9 cellular contexts compared by ENCODE assay signal in genomic region chr11:69444381-69445130, GRCh38. TPM values are rescaled to one million over a fixed set of nuclear protein-coding genes. Genes with fewer than 3 reads are reported as not detected.
DNase-seq lines count a peak whose midpoint lies in the region; ATAC-seq, FAIRE-seq and TF ChIP-seq lines count a peak whose summit lies in the region.
"Had no signal": no experiment of that assay in that cellular context is flagged by ENCODE, and none has a peak within 500 bp of the region (broad histone marks: within the 10 kb centered on the region; RNA-seq: fewer than 3 reads in every experiment).

No MANE protein-coding gene starts in this region.

- H3K27ac Mint-ChIP-seq in progenitor cell of endocrine pancreas = peak overlapping the region; percentile 89

- H3K36me3 Mint-ChIP-seq in progenitor cell of endocrine pancreas (ENCODE audit: insufficient read depth) = no peaks in the 10 kb centered on the region

- H3K36me3 ChIP-seq in small intestine (ENCODE audit: control insufficient read depth in 2 of 2, insufficient read depth in 2 of 2, low read length in 2 of 2) = no peaks in the 10 kb centered on the region

- no peak for ATAC-seq in foreskin keratinocyte
- no peak for ATAC-seq in HG03439 (IDR thresholded peaks at IDR 0.05; ENCODE audit: unreplicated experiment)

- peaks cover 21% of the 10 kb centered on the region for H3K4me1 Mint-ChIP-seq in progenitor cell of endocrine pancreas (ENCODE audit: low read depth)

- DNase-seq in EH (ENCODE audit: low read depth) = peak; percentile 89
- DNase-seq in SKM-1 treated with dmso at 0.1 percent for 144 hours (lab: John Stamatoyannopoulos, UW; ENCODE audit: unreplicated experiment) = peak; percentile 88
- peak; percentile 53 to 80 for DNase-seq in foreskin keratinocyte
- DNase-seq in progenitor cell of endocrine pancreas (ENCODE audit: low spot score, unreplicated experiment) = peak; percentile 32
- DNase-seq in small intestine = no peak
- DNase-seq in mesenteric fat pad (ENCODE audit: low spot score) = no peak
- no peak for DNase-seq in HT-29 (ENCODE audit: low spot score)

- H3K9me3 ChIP-seq in small intestine (ENCODE audit: control insufficient read depth, low read depth) = no peaks in the 10 kb centered on the region

- WGBS in small intestine, 3 donors = 65 to 80% (median 76%) methylated on average over 29 to 32 of the region's 32 CpGs

- no peaks in the 10 kb centered on the region for H3K27me3 Mint-ChIP-seq in progenitor cell of endocrine pancreas

- no peaks in the 10 kb centered on the region for H3K27me3 ChIP-seq in foreskin keratinocyte
- no peaks in the 10 kb centered on the region for H3K27me3 ChIP-seq in small intestine (ENCODE audit: control insufficient read depth in 2 of 2, insufficient read depth in 2 of 2, low read length in 2 of 2)

- TF ChIP-seq CTCF in foreskin keratinocyte (conservative IDR thresholded peaks at IDR 0.05) = peak; percentile 23
- peak; percentile 56 for TF ChIP-seq CTCF in progenitor cell of endocrine pancreas (IDR thresholded peaks at IDR 0.05; ENCODE audit: unreplicated experiment)

- H3K4me3 ChIP-seq in small intestine (ENCODE audit: low read depth in 1 of 2, low read length in 2 of 2) = no peak overlapping the region

- no peak for FAIRE-seq in small intestine (lab: Jason Lieb, UNC)
- FAIRE-seq: endometrium had no signal

- no peak overlapping the region for H3K27ac ChIP-seq in foreskin keratinocyte
- H3K27ac ChIP-seq in small intestine (ENCODE audit: low read depth in 1 of 2, low read length in 1 of 2) = peak overlapping the region in 1 of 2 donors; percentile 86

- peaks cover 10% of the 10 kb centered on the region for H3K4me1 ChIP-seq in foreskin keratinocyte
- H3K4me1 ChIP-seq in small intestine (ENCODE audit: control insufficient read depth in 2 of 2, insufficient read depth in 1 of 2, low read depth in 1 of 2, low read length in 1 of 2) = peaks cover 0 to 2% of the 10 kb centered on the region in 2 donors

- no peaks in the 10 kb centered on the region for H3K9me3 Mint-ChIP-seq in progenitor cell of endocrine pancreas (ENCODE audit: low read depth)

- no peak overlapping the region for H3K4me3 Mint-ChIP-seq in progenitor cell of endocrine pancreas (ENCODE audit: low read depth)

RNA-seq across cellular contexts. Expression of gene LINC01488, which starts 36.9 kb away (rescaled TPM):
- total RNA-seq in foreskin keratinocyte (not detected in 2 replicates), progenitor cell of endocrine pancreas (1.3 and 1.4 TPM in 2 replicates), mesenteric fat pad (not detected)
- polyA plus RNA-seq in foreskin keratinocyte (not detected in 2 replicates), small intestine (not detected)
- total RNA-seq in HT-29 (2014; rRNA removed; shearing (Covaris generic)) = not detected in 2 replicates

Comparison
In these comparisons a context has a peak if more than half of its experiments do, and no peak if none do; other contexts are left out.
1. DNase-seq: peak in EH (single experiment), SKM-1 treated with dmso at 0.1 percent for 144 hours (single experiment), foreskin keratinocyte (2 of 2) and progenitor cell of endocrine pancreas (single experiment); none in small intestine (single experiment), mesenteric fat pad (single experiment) and HT-29 (single experiment).